30 cellular contexts compared by ENCODE assay signal in the genomic region with DNA sequence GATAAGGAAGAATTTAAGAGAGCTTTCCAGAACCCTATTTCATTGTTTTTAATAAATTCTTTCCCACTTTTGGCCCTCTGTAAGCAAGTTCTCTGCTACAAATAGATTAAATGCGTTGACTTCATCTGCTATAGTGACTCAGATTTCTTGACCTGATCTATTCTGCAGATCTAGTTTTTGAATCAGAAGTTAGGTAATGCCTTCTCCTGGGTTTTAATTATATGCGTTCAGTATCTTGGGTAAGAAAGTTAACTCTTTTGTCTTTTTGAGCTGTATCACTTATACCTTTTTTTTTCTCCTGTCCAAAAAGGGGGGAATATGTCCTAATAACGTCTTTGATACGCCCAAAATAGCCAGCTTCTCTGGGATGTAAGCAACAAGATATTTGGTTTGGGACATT. TPM values are rescaled to one million over a fixed set of nuclear protein-coding genes. Genes with fewer than 3 reads are reported as not detected.
"Had no signal": no experiment of that assay in that cellular context is flagged by ENCODE, and none has a peak within 500 bp of the region (broad histone marks: within the 10 kb centered on the region; RNA-seq: fewer than 3 reads in every experiment).

No MANE protein-coding gene starts in this region.

- FAIRE-seq: K562, TTC549 had no signal

- ATAC-seq: activated CD8-positive, alpha-beta T cell treated with anti-CD3 and anti-CD28 coated beads for 36 hours; activated T-cell treated with anti-CD3 and anti-CD28 coated beads, Interleukin-2, amount 50 U/mL, for 72 hours; activated T-helper 17 cell treated with anti-CD3 and anti-CD28 coated beads, Interleukin-2, amount 50 U/mL, for 72 hours; K562 had no signal

- H3K27me3 ChIP-seq: MG63, SJCRH30 had no signal

- H3K36me3 ChIP-seq: MG63, SJCRH30 had no signal

- H3K9me3 ChIP-seq: MG63, SJCRH30 had no signal

- H3K27ac ChIP-seq: SJCRH30, SK-N-MC had no signal

- H3K4me3 ChIP-seq: K562, MG63, SJCRH30, SK-N-MC had no signal

- DNase-seq: activated CD4-positive, alpha-beta T cell treated with anti-CD3 and anti-CD28 coated beads, Interleukin-2, amount 10 ng/mL, durations not matched to agents 24 days and 14 days; activated CD4-positive, alpha-beta T cell treated with anti-CD3 and anti-CD28 coated beads, Interleukin-2, amount 50 U/mL, for 4 hours; activated CD8-positive, alpha-beta T cell treated with anti-CD3 and anti-CD28 coated beads for 36 hours; activated effector memory CD4-positive, alpha-beta T cell treated with anti-CD3 and anti-CD28 coated beads, Interleukin-2, amount 50 U/mL, for 16 hours; activated naive CD4-positive, alpha-beta T cell; activated naive CD4-positive, alpha-beta T cell treated with anti-CD3 and anti-CD28 coated beads, Interleukin-2, amount 50 U/mL, for 16 hours; activated naive CD8-positive, alpha-beta T cell treated with anti-CD3 and anti-CD28 coated beads for 36 hours; activated T-cell treated with anti-CD3 and anti-CD28 coated beads, Interleukin-2, amount 50 U/mL, for 1 hour; activated T-cell treated with anti-CD3 and anti-CD28 coated beads, Interleukin-2, amount 50 U/mL, for 72 hours; amniotic stem cell; aorta; central memory CD4-positive, alpha-beta T cell; MG63; NCI-H1048; NCI-H1105 treated with DMSO at 0.1 percent for 48 hours; NCI-H1436; NCI-H1694; NCI-H2029; NCI-H345; NCI-H524 treated with DMSO at 0.1 percent for 48 hours; NK-92 treated with Interleukin-12 subunit alpha and Interleukin-12 subunit beta, amount 100 ng/mL, for 24 hours; SHP77; SJCRH30 had no signal

- H3K4me1 ChIP-seq: SJCRH30 had no signal

RNA-seq across cellular contexts. Expression of gene HEPHL1, which starts 2.4 kb away (rescaled TPM):
- total RNA-seq: activated CD4-positive, alpha-beta T cell treated with anti-CD3 and anti-CD28 coated beads, Interleukin-2, amount 10 ng/mL, durations not matched to agents 24 days and 14 days; activated CD8-positive, alpha-beta memory T cell treated with anti-CD3 and anti-CD28 coated beads for 36 hours; activated CD8-positive, alpha-beta T cell treated with anti-CD3 and anti-CD28 coated beads for 36 hours; activated naive CD8-positive, alpha-beta T cell treated with anti-CD3 and anti-CD28 coated beads for 36 hours; activated T-cell treated with anti-CD3 and anti-CD28 coated beads, Interleukin-2, amount 50 U/mL, for 72 hours; activated T-helper 17 cell treated with anti-CD3 and anti-CD28 coated beads, Interleukin-2, amount 50 U/mL, for 72 hours; K562; NCI-H460; OCI-LY7; SJCRH30 had no signal
